Comparison of ENCODE assay signal across 1 cellular context in genomic region chr14:31162910-31163649, GRCh38.
TF ChIP-seq lines count a peak whose summit lies in the region.

No MANE protein-coding gene starts in this region.

TF ChIP-seq in HEK293, 187 proteins besides CTCF, POLR2A, EP300 and RAD21 (continued from another document):
- TF ChIP-seq ZSCAN4 (tag by site-specific recombination; IDR thresholded peaks at IDR 0.05), result peak; percentile 86
- TF ChIP-seq EGR2 (tag by site-specific recombination; IDR thresholded peaks at IDR 0.05; ENCODE audit: low read depth), result no peak
- no peak for TF ChIP-seq PBX3 (CRISPR knock-in tag; IDR thresholded peaks at IDR 0.05)
- TF ChIP-seq OSR2 (tag by site-specific recombination; IDR thresholded peaks at IDR 0.05), result no peak
